Comparison of ENCODE assay signal across 8 cellular contexts in the genomic region with DNA sequence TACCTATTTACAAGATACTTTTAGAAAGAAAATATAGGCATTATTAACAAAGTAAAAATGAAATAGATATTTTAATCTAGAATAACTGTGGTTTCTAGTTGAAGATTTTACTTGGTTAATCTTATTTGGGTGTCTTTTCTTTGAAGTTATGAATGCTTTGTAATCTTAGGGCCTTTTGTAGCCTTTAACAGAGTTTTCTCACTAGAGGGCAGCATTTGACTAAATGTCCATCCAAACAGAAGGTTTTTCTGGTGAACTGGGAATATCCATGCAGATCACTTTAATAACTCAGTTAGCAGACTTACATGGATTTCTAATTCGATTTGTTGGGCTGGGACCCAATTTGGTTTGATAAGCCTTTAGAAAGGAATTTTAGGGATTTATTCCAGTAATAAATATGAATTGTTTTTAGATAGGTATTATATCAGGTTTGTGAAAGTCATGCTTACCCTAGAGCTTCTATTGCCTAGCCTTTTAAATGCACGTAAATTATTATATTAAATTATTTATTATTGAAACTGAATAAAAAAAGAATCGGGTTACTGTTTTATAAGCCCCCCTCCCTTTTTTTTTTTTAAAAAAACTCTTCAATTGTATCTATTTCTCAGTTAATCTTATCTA.
A peak's percentile ranks its signal among the peaks of the same experiment; 100 is the strongest.
DNase-seq lines count a peak whose midpoint lies in the region; ATAC-seq and TF ChIP-seq lines count a peak whose summit lies in the region.

No MANE protein-coding gene starts in this region.

- H3K9me3 Mint-ChIP-seq in Calu3 (ENCODE audit: low read depth, unreplicated experiment), result no peaks in the 10 kb centered on the region
- H3K9me3 Mint-ChIP-seq in mesothelial cell of epicardium, result peaks cover 5% of the 10 kb centered on the region
- no peaks in the 10 kb centered on the region for H3K9me3 Mint-ChIP-seq in activated naive CD8-positive, alpha-beta T cell treated with anti-CD3 and anti-CD28 coated beads, Interleukin-2, amount 50 U/mL, for 24 hours

- H3K4me1 Mint-ChIP-seq in Calu3 (ENCODE audit: low read depth, unreplicated experiment), result no peaks in the 10 kb centered on the region
- no peaks in the 10 kb centered on the region for H3K4me1 Mint-ChIP-seq in mesothelial cell of epicardium
- no peaks in the 10 kb centered on the region for H3K4me1 Mint-ChIP-seq in activated naive CD8-positive, alpha-beta T cell treated with anti-CD3 and anti-CD28 coated beads, Interleukin-2, amount 50 U/mL, for 24 hours

- no peak overlapping the region for H3K4me3 ChIP-seq in HL-60 (replicated peaks; ENCODE audit: insufficient read depth, low read length)
- H3K4me3 ChIP-seq in cardiac fibroblast (replicated peaks in 1 of 2; ENCODE audit: low read depth in 2 of 2, low read length in 2 of 2), result no peak overlapping the region

- intact Hi-C loops in Calu3 (cut with micrococcal nuclease; ENCODE audit: unreplicated experiment), result loop anchor here (2.0 to 5.0 kb wide), 3 partner anchors 68 to 1168 kb away; no protein-coding TSS in a partner anchor

- no peak for ATAC-seq in activated naive CD8-positive, alpha-beta T cell treated with anti-CD3 and anti-CD28 coated beads, Interleukin-2, amount 50 U/mL, for 24 hours

- H3K27ac Mint-ChIP-seq in Calu3 (ENCODE audit: unreplicated experiment), result no peak overlapping the region
- no peak overlapping the region for H3K27ac Mint-ChIP-seq in mesothelial cell of epicardium
- no peak overlapping the region for H3K27ac Mint-ChIP-seq in activated naive CD8-positive, alpha-beta T cell treated with anti-CD3 and anti-CD28 coated beads, Interleukin-2, amount 50 U/mL, for 24 hours

- H3K4me3 Mint-ChIP-seq in Calu3 (ENCODE audit: low read depth, unreplicated experiment) (no peak overlapping the region), mesothelial cell of epicardium (no peak overlapping the region)
- no peak overlapping the region for H3K4me3 Mint-ChIP-seq in activated naive CD8-positive, alpha-beta T cell treated with anti-CD3 and anti-CD28 coated beads, Interleukin-2, amount 50 U/mL, for 24 hours

- H3K27me3 Mint-ChIP-seq in Calu3 (ENCODE audit: unreplicated experiment) (peaks cover 29% of the 10 kb centered on the region), mesothelial cell of epicardium (ENCODE audit: low read depth) (peaks cover 53% of the 10 kb centered on the region)
- peaks cover 19% of the 10 kb centered on the region for H3K27me3 Mint-ChIP-seq in activated naive CD8-positive, alpha-beta T cell treated with anti-CD3 and anti-CD28 coated beads, Interleukin-2, amount 50 U/mL, for 24 hours

- H3K27ac ChIP-seq in HL-60 (replicated peaks), result no peak overlapping the region

- TF ChIP-seq CTCF in Calu3 (IDR thresholded peaks at IDR 0.05; ENCODE audit: unreplicated experiment), result no peak
- TF ChIP-seq CTCF in HL-60 (IDR thresholded peaks at IDR 0.05; ENCODE audit: insufficient read depth, low read length), result peak; percentile 28
- peak; percentile 67 for TF ChIP-seq CTCF in cardiac fibroblast (IDR thresholded peaks at IDR 0.05; ENCODE audit: low read depth, low read length)
- TF ChIP-seq CTCF in mesothelial cell of epicardium (IDR thresholded peaks at IDR 0.05; ENCODE audit: unreplicated experiment), result peak; percentile 60

- peaks cover 6% of the 10 kb centered on the region for H3K27me3 ChIP-seq in HL-60 (ENCODE audit: insufficient read depth, poor library complexity, severe bottlenecking)

- DNase-seq in Calu3, result peak; percentile 17
- DNase-seq in HL-60 (ENCODE audit: low read depth in 1 of 2, low spot score in 1 of 2), result peak in 1 of 2 experiments; percentile 13
- peak; percentile 41 for DNase-seq in NCI-H748 treated with DMSO at 0.1 percent for 48 hours (lab: John Stamatoyannopoulos, UW)
- peak; percentile 65 to 74 for DNase-seq in cardiac fibroblast (ENCODE audit: low read depth in 2 of 2)
- no peak for DNase-seq in mesothelial cell of epicardium (ENCODE audit: low spot score in 2 of 2, unreplicated experiment in 2 of 2)
- DNase-seq in activated T-cell treated with anti-CD3 and anti-CD28 coated beads, Interleukin-2, amount 50 U/mL, for 48 hours, result no peak
- no peak for DNase-seq in occipital lobe (lab: John Stamatoyannopoulos, UW)
- no peak for DNase-seq in activated naive CD8-positive, alpha-beta T cell treated with anti-CD3 and anti-CD28 coated beads, Interleukin-2, amount 50 U/mL, for 24 hours

- BruUV-seq in Calu3 (replicated peaks; lab: Mats Ljungman, UMichigan), result no TSS peak

- CTCF ChIA-PET in Calu3 (lab: Charles Lee), result no interaction called here

- no peaks in the 10 kb centered on the region for H3K36me3 Mint-ChIP-seq in Calu3 (ENCODE audit: insufficient read depth, unreplicated experiment)
- H3K36me3 Mint-ChIP-seq in mesothelial cell of epicardium, result no peaks in the 10 kb centered on the region
- H3K36me3 Mint-ChIP-seq in activated naive CD8-positive, alpha-beta T cell treated with anti-CD3 and anti-CD28 coated beads, Interleukin-2, amount 50 U/mL, for 24 hours (ENCODE audit: low read depth), result no peaks in the 10 kb centered on the region

Comparison
In these comparisons a context has a peak if more than half of its experiments do, and no peak if none do; other contexts are left out.
1. DNase-seq: peak in Calu3 (single experiment), NCI-H748 treated with DMSO at 0.1 percent for 48 hours (single experiment) and cardiac fibroblast (2 of 2); none in mesothelial cell of epicardium (0 of 2), activated T-cell treated with anti-CD3 and anti-CD28 coated beads, Interleukin-2, amount 50 U/mL, for 48 hours (0 of 2), occipital lobe (single experiment) and activated naive CD8-positive, alpha-beta T cell treated with anti-CD3 and anti-CD28 coated beads, Interleukin-2, amount 50 U/mL, for 24 hours (single experiment).